In genomic region chr9:98010450-98010849, GRCh38 we compare ENCODE assay signal across 1 cellular context.
TF ChIP-seq lines count a peak whose summit lies in the region.

No MANE protein-coding gene starts in this region.

TF ChIP-seq in H1, 55 proteins besides CTCF, POLR2A, EP300 and RAD21 (continued from another document):
- TF ChIP-seq E2F6 (IDR thresholded peaks at IDR 0.05): no peak
- no peak for TF ChIP-seq RNF2 (IDR thresholded peaks at IDR 0.05; ENCODE audit: borderline replicate concordance, low read depth, low read length, missing control alignments, poor library complexity, severe bottlenecking)
- TF ChIP-seq CBX8 (IDR thresholded peaks at IDR 0.05; ENCODE audit: borderline replicate concordance, low read depth, low read length): no peak
- TF ChIP-seq POLR2AphosphoS5 (IDR thresholded peaks at IDR 0.05; ENCODE audit: low read depth, low read length): peak; percentile 23; the same call in 1 of the 2 replicates
